ENCODE assay signal across 2 cellular contexts in the genomic region with DNA sequence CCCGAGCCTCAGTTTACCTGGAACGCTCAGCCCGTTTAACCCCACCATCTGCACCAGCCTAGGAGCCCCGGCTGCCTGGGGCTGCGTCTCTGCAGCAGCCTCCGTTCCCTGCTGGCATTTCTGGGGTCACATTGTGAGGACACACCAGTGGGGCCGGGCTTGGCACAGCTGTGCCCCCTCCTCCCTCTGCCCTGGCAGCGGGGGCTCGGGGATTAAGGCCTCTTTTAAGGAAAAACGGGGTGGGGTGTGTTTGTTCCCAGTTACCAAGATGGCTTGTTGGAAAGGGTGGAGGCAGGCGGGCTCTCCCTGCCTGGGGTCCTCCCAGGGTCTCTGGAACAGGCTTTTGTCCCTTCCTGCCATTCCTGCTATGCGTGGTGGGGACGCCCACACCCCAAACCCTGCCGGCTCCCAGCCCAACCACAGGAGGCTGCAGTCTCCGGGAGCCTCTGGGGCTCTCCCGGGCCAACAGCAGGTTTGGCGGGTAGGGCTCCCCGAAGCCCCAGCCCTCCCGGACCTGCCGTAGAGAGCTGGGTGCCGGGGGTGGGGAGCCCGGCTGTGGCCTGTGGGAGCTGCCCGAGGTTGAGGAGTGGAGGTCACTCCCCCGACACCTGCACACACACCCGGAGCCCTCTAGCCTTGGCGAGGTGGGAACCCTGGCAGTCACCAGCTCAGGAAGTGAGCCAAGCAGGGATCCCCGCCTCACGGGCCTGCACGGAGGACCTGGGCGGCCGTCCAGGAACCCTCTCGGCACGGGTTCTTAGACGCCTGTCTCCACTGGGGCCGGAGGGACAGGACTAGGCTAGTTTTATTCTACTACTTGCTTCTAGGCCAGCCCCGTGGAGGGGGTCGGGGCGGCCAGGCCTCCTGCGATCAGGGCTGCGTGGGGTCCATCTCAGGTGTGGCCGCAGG.
TF ChIP-seq lines count a peak whose summit lies in the region.

No MANE protein-coding gene starts in this region.

TF ChIP-seq in A549, 52 proteins besides CTCF, POLR2A, EP300 and RAD21:
- TF ChIP-seq, protein P1, sequence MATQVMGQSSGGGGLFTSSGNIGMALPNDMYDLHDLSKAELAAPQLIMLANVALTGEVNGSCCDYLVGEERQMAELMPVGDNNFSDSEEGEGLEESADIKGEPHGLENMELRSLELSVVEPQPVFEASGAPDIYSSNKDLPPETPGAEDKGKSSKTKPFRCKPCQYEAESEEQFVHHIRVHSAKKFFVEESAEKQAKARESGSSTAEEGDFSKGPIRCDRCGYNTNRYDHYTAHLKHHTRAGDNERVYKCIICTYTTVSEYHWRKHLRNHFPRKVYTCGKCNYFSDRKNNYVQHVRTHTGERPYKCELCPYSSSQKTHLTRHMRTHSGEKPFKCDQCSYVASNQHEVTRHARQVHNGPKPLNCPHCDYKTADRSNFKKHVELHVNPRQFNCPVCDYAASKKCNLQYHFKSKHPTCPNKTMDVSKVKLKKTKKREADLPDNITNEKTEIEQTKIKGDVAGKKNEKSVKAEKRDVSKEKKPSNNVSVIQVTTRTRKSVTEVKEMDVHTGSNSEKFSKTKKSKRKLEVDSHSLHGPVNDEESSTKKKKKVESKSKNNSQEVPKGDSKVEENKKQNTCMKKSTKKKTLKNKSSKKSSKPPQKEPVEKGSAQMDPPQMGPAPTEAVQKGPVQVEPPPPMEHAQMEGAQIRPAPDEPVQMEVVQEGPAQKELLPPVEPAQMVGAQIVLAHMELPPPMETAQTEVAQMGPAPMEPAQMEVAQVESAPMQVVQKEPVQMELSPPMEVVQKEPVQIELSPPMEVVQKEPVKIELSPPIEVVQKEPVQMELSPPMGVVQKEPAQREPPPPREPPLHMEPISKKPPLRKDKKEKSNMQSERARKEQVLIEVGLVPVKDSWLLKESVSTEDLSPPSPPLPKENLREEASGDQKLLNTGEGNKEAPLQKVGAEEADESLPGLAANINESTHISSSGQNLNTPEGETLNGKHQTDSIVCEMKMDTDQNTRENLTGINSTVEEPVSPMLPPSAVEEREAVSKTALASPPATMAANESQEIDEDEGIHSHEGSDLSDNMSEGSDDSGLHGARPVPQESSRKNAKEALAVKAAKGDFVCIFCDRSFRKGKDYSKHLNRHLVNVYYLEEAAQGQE (IDR thresholded peaks at IDR 0.05): no peak
- TF ChIP-seq BHLHE40 (IDR thresholded peaks at IDR 0.05; ENCODE audit: low read depth, low read length) (no peak), CBX8 (IDR thresholded peaks at IDR 0.05) (no peak), CHD4 (IDR thresholded peaks at IDR 0.05; ENCODE audit: borderline replicate concordance) (no peak), ESRRA (IDR thresholded peaks at IDR 0.05; ENCODE audit: borderline replicate concordance, low read length) (no peak), HOXB5 (CRISPR knock-in tag; IDR thresholded peaks at IDR 0.05) (no peak), GATA3 (IDR thresholded peaks at IDR 0.05; ENCODE audit: borderline replicate concordance) (no peak), HOXA7 (CRISPR knock-in tag; IDR thresholded peaks at IDR 0.05) (no peak), RNF2 (IDR thresholded peaks at IDR 0.05; ENCODE audit: borderline replicate concordance, low read depth) (no peak), CBX2 (IDR thresholded peaks at IDR 0.05; ENCODE audit: borderline replicate concordance, low read depth) (no peak), SMC3 (IDR thresholded peaks at IDR 0.05) (no peak), MAZ (IDR thresholded peaks at IDR 0.05; ENCODE audit: borderline replicate concordance, low read depth, low read length) (no peak), CHD2 (IDR thresholded peaks at IDR 0.05; ENCODE audit: low read length, partially characterized antibody) (no peak), POLR2AphosphoS2 (conservative IDR thresholded peaks at IDR 0.05; ENCODE audit: low read length) (no peak), JUN (IDR thresholded peaks at IDR 0.05) (no peak), JUNB (IDR thresholded peaks at IDR 0.05) (no peak)
- TF ChIP-seq, protein P2, sequence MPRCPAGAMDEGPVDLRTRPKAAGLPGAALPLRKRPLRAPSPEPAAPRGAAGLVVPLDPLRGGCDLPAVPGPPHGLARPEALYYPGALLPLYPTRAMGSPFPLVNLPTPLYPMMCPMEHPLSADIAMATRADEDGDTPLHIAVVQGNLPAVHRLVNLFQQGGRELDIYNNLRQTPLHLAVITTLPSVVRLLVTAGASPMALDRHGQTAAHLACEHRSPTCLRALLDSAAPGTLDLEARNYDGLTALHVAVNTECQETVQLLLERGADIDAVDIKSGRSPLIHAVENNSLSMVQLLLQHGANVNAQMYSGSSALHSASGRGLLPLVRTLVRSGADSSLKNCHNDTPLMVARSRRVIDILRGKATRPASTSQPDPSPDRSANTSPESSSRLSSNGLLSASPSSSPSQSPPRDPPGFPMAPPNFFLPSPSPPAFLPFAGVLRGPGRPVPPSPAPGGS (IDR thresholded peaks at IDR 0.05): no peak
- TF ChIP-seq, protein P3, sequence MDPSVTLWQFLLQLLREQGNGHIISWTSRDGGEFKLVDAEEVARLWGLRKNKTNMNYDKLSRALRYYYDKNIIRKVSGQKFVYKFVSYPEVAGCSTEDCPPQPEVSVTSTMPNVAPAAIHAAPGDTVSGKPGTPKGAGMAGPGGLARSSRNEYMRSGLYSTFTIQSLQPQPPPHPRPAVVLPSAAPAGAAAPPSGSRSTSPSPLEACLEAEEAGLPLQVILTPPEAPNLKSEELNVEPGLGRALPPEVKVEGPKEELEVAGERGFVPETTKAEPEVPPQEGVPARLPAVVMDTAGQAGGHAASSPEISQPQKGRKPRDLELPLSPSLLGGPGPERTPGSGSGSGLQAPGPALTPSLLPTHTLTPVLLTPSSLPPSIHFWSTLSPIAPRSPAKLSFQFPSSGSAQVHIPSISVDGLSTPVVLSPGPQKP (IDR thresholded peaks at IDR 0.05; ENCODE audit: low read depth, low read length): no peak
TF ChIP-seq in A549: peak in this region for 0.

TF ChIP-seq in K562, 482 proteins besides CTCF, POLR2A, EP300 and RAD21:
- TF ChIP-seq MAFK (IDR thresholded peaks at IDR 0.05; ENCODE audit: low read length): no peak
- TF ChIP-seq SAFB2 (IDR thresholded peaks at IDR 0.05; ENCODE audit: borderline replicate concordance, low read depth, low read length, severe bottlenecking): no peak
- no peak for TF ChIP-seq ASH1L (IDR thresholded peaks at IDR 0.05; ENCODE audit: borderline replicate concordance, low read depth, partially characterized antibody)
- no peak for TF ChIP-seq ZNF780A (CRISPR knock-in tag; IDR thresholded peaks at IDR 0.05)
- TF ChIP-seq ZNF134 (CRISPR knock-in tag; conservative IDR thresholded peaks at IDR 0.05): no peak
